Comparison of ENCODE assay signal across 8 cellular contexts in the genomic region with DNA sequence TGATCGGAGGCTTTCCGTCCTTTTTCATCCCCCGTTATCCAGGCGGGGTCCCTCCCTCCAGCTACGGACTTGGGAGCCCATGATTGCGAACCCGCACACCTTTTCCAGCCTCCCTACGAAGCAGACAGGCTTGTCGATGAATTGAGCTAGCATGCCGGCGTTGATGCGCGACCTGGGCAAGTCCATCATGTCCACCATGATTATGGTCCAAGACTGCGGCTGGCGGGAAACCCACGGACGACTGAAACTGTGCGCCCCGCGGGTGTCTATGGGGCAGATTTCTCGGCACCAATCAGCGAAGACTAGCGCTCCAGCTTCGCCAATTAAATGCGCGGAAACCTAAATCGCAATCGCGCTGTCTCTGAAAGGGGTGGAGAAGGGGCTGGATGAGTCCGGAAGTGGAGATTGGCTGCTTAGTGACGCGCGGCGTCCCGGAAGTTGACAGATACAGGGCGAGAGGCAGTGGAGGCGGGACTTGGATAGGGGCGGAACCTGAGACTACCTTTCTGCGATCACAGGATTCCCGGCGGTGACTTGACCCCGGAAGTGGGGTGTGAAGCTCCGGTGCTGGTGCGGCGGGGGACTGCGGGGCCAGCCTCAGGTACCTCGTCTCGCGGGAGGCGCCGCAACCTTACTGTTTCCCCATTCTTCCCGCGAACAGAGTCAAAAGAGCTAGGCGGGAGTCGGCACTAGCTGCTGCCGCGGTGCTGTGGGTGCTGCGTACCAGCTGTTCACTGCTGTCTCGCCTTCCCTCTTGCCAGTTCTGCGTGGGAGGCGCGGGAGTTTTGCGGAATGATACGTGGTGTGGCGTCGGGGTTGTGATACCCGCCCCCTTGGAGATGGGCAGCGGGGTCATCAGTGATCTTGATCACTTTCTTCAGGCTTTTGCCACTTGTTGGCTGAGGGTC. TPM values are rescaled to one million over a fixed set of nuclear protein-coding genes. Genes with fewer than 3 reads are reported as not detected.
DNase-seq lines count a peak whose midpoint lies in the region; ATAC-seq, FAIRE-seq and TF ChIP-seq lines count a peak whose summit lies in the region.

Gene UMAD1 (plus strand): TSS at position 532 of the 908 bp plus-strand sequence. CDS start 32,620 bp downstream, outside the sequence.

- no peaks in the 10 kb centered on the region for H4K20me1 ChIP-seq in Loucy (ENCODE audit: insufficient read depth, low read length, poor library complexity, severe bottlenecking)

- intact Hi-C loops in natural killer cell (cut with micrococcal nuclease) = loop anchor here (1.0 to 5.0 kb wide), 6 partner anchors 44 to 492 kb away; partner anchors contain the start of gene C1GALT1

- ATAC-seq in natural killer cell = peak; percentile 92 to 99 (median 95)

- no peaks in the 10 kb centered on the region for H3K27me3 Mint-ChIP-seq in natural killer cell (ENCODE audit: low read depth in 2 of 2)

- peak within 1 kb of the TSS; percentile 94 to 98 for H3K27ac Mint-ChIP-seq in natural killer cell

- TF ChIP-seq POLR2A in H54 (IDR thresholded peaks at IDR 0.05; ENCODE audit: low read depth, low read length) = peak; percentile 94
- TF ChIP-seq POLR2A in Raji (IDR thresholded peaks at IDR 0.05; ENCODE audit: insufficient read depth, low read depth, low read length) = peak; percentile 84

- no peak for TF ChIP-seq CTCF in Loucy (conservative IDR thresholded peaks at IDR 0.05; ENCODE audit: low read length)
- TF ChIP-seq CTCF in natural killer cell (IDR thresholded peaks at IDR 0.05) = no peak

- H3K27me3 ChIP-seq in Loucy (ENCODE audit: insufficient read depth, low read length, poor library complexity, severe bottlenecking) = no peaks in the 10 kb centered on the region

- peaks cover 42% of the 10 kb centered on the region for H3K79me2 ChIP-seq in Loucy (ENCODE audit: insufficient read depth, low read length)

- H3K9me3 ChIP-seq in Loucy (ENCODE audit: insufficient read depth, low read depth, low read length) = no peaks in the 10 kb centered on the region

- H3K36me3 Mint-ChIP-seq in natural killer cell = no peaks in the 10 kb centered on the region

- peak within 1 kb of the TSS; percentile 93 for H3K4me3 Mint-ChIP-seq in natural killer cell

- peak within 1 kb of the TSS; percentile 91 for H3K4me2 ChIP-seq in Loucy (ENCODE audit: low read depth, low read length, poor library complexity, severe bottlenecking)

- no peaks in the 10 kb centered on the region for H3K9me3 Mint-ChIP-seq in natural killer cell

- H3K9me2 ChIP-seq in Loucy (replicated peaks; ENCODE audit: low read depth, low read length) = no peaks in the 10 kb centered on the region

- H3K4me3 ChIP-seq in Loucy (ENCODE audit: low read length, poor library complexity, severe bottlenecking) = peak within 1 kb of the TSS; percentile 80

- peaks cover 26 to 42% of the 10 kb centered on the region in 2 donors for H3K4me1 Mint-ChIP-seq in natural killer cell

- H3K9ac ChIP-seq in Loucy (ENCODE audit: low read depth, low read length, poor library complexity, severe bottlenecking) = peak within 1 kb of the TSS; percentile 82

- peak within 1 kb of the TSS; percentile 86 for H2AFZ ChIP-seq in Loucy (ENCODE audit: low read length)

- DNase-seq in EL = peak; percentile 100
- peak; percentile 97 for DNase-seq in H54 (ENCODE audit: insufficient read length, low spot score)
- peak; percentile 97 for DNase-seq in activated T-helper 9 cell treated with anti-CD3 and anti-CD28 coated beads, Interleukin-2, amount 50 U/mL, for 16 hours (ENCODE audit: low read depth)
- peak; percentile 98 for DNase-seq in fibroblast of peridontal ligament (ENCODE audit: extremely low read depth)
- DNase-seq in natural killer cell = peak; percentile 96
- peak; percentile 99 for DNase-seq in stimulated activated naive CD4-positive, alpha-beta T cell treated with Interleukin-2 at 50 U/mL for 16 hours (lab: John Stamatoyannopoulos, UW)

- H3K4me1 ChIP-seq in Loucy (ENCODE audit: insufficient read depth, low read length, poor library complexity, severe bottlenecking) = peaks cover 31% of the 10 kb centered on the region

- FAIRE-seq in H54 (lab: Jason Lieb, UNC) = peak; percentile 98

- no peaks in the 10 kb centered on the region for H3K36me3 ChIP-seq in Loucy (ENCODE audit: insufficient read depth, low read length)

- no peaks in the 10 kb centered on the region for H3F3A ChIP-seq in Loucy (ENCODE audit: low read depth)

RNA-seq across cellular contexts. Expression of gene UMAD1, which starts in this region (rescaled TPM):
- total RNA-seq in natural killer cell = 10 to 100 TPM; 12.3 to 16.5 (median 14.6) TPM

Comparison
In these comparisons a context has a peak if more than half of its experiments do, and no peak if none do; other contexts are left out.
1. Peak in every context shown above with its lines: DNase-seq, ATAC-seq and H3K4me3 ChIP-seq.